Comparison of ENCODE assay signal across 2 cellular contexts in genomic region chr10:17220652-17221100, GRCh38.
TF ChIP-seq lines count a peak whose summit lies in the region.

No MANE protein-coding gene starts in this region.

TF ChIP-seq in SK-N-SH, 30 proteins besides CTCF, POLR2A, EP300 and RAD21 (continued from another document):
- TF ChIP-seq, protein P1, sequence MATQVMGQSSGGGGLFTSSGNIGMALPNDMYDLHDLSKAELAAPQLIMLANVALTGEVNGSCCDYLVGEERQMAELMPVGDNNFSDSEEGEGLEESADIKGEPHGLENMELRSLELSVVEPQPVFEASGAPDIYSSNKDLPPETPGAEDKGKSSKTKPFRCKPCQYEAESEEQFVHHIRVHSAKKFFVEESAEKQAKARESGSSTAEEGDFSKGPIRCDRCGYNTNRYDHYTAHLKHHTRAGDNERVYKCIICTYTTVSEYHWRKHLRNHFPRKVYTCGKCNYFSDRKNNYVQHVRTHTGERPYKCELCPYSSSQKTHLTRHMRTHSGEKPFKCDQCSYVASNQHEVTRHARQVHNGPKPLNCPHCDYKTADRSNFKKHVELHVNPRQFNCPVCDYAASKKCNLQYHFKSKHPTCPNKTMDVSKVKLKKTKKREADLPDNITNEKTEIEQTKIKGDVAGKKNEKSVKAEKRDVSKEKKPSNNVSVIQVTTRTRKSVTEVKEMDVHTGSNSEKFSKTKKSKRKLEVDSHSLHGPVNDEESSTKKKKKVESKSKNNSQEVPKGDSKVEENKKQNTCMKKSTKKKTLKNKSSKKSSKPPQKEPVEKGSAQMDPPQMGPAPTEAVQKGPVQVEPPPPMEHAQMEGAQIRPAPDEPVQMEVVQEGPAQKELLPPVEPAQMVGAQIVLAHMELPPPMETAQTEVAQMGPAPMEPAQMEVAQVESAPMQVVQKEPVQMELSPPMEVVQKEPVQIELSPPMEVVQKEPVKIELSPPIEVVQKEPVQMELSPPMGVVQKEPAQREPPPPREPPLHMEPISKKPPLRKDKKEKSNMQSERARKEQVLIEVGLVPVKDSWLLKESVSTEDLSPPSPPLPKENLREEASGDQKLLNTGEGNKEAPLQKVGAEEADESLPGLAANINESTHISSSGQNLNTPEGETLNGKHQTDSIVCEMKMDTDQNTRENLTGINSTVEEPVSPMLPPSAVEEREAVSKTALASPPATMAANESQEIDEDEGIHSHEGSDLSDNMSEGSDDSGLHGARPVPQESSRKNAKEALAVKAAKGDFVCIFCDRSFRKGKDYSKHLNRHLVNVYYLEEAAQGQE (IDR thresholded peaks at IDR 0.05; ENCODE audit: low read depth, low read length), result no peak
TF ChIP-seq in SK-N-SH: peak in this region for 1.

TF ChIP-seq in SK-N-SH treated with all-trans-retinoic acid at 6 μM for 48 hours, 23 proteins besides CTCF, POLR2A, EP300 and RAD21 (continued from another document):
- TF ChIP-seq, protein P2, sequence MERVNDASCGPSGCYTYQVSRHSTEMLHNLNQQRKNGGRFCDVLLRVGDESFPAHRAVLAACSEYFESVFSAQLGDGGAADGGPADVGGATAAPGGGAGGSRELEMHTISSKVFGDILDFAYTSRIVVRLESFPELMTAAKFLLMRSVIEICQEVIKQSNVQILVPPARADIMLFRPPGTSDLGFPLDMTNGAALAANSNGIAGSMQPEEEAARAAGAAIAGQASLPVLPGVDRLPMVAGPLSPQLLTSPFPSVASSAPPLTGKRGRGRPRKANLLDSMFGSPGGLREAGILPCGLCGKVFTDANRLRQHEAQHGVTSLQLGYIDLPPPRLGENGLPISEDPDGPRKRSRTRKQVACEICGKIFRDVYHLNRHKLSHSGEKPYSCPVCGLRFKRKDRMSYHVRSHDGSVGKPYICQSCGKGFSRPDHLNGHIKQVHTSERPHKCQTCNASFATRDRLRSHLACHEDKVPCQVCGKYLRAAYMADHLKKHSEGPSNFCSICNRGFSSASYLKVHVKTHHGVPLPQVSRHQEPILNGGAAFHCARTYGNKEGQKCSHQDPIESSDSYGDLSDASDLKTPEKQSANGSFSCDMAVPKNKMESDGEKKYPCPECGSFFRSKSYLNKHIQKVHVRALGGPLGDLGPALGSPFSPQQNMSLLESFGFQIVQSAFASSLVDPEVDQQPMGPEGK (CRISPR knock-in tag; IDR thresholded peaks at IDR 0.05; ENCODE audit: borderline replicate concordance), result no peak
- TF ChIP-seq ESRRG (CRISPR knock-in tag; IDR thresholded peaks at IDR 0.05) (no peak), TCF4 (CRISPR knock-in tag; IDR thresholded peaks at IDR 0.05; ENCODE audit: borderline replicate concordance) (no peak)
- TF ChIP-seq, protein P3, sequence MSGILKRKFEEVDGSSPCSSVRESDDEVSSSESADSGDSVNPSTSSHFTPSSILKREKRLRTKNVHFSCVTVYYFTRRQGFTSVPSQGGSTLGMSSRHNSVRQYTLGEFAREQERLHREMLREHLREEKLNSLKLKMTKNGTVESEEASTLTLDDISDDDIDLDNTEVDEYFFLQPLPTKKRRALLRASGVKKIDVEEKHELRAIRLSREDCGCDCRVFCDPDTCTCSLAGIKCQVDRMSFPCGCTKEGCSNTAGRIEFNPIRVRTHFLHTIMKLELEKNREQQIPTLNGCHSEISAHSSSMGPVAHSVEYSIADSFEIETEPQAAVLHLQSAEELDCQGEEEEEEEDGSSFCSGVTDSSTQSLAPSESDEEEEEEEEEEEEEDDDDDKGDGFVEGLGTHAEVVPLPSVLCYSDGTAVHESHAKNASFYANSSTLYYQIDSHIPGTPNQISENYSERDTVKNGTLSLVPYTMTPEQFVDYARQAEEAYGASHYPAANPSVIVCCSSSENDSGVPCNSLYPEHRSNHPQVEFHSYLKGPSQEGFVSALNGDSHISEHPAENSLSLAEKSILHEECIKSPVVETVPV (CRISPR knock-in tag; IDR thresholded peaks at IDR 0.05), result no peak
